27 cellular contexts compared by ENCODE assay signal in the genomic region with DNA sequence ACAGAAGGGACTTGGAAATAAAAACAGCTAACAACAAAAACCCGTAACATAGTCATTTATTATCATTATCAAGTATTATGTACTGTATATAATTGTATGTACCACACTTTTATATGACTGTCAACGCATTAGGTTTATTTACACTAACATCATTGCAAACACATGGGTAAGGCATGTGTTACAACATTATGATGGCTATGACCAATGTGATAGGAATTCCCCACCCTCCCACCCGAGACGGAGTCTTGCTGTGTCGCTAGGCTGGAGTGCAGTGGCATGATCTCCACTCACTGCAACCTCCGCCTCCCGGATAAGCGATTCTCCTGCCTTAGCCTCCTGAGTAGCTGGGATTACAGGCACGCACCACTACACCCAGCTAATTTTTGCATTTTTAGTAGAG.
"Had no signal": no experiment of that assay in that cellular context is flagged by ENCODE, and none has a peak within 500 bp of the region (broad histone marks: within the 10 kb centered on the region; RNA-seq: fewer than 3 reads in every experiment).

No MANE protein-coding gene starts in this region.

- H3K36me3 ChIP-seq: adrenal gland, breast epithelium had no signal

- H3K9me3 Mint-ChIP-seq: activated CD8-positive, alpha-beta T cell treated with anti-CD3 and anti-CD28 coated beads for 36 hours; activated naive CD4-positive, alpha-beta T cell treated with anti-CD3 and anti-CD28 coated beads, Interleukin-2, amount 10 ng/mL, durations not matched to agents 7 days and 5 days; activated T-cell treated with anti-CD3 and anti-CD28 coated beads, Interleukin-2, amount 50 U/mL, for 72 hours; activated T-helper 2 cell treated with anti-CD3 and anti-CD28 coated beads, Interferon-gamma antibody, Interleukin-2, Interleukin-4, amounts not matched to agents 10 μg/mL and 5 μg/mL and 100 μg/mL, durations not matched to agents 14 hours and 24 hours and 36 hours; T-cell had no signal

- H3K4me3 ChIP-seq: adrenal gland, breast epithelium, K562 had no signal

- H3K4me1 Mint-ChIP-seq: activated naive CD4-positive, alpha-beta T cell treated with anti-CD3 and anti-CD28 coated beads, Interleukin-2, amount 10 ng/mL, durations not matched to agents 7 days and 5 days had no signal

- H3K36me3 Mint-ChIP-seq: activated naive CD4-positive, alpha-beta T cell treated with anti-CD3 and anti-CD28 coated beads, Interleukin-2, amount 10 ng/mL, durations not matched to agents 7 days and 5 days had no signal

- H3K4me1 ChIP-seq: breast epithelium had no signal

- H3K4me3 Mint-ChIP-seq: activated CD8-positive, alpha-beta T cell treated with anti-CD3 and anti-CD28 coated beads for 36 hours; activated naive CD4-positive, alpha-beta T cell treated with anti-CD3 and anti-CD28 coated beads, Interleukin-2, amount 10 ng/mL, durations not matched to agents 7 days and 5 days; activated naive CD8-positive, alpha-beta T cell treated with anti-CD3 and anti-CD28 coated beads for 36 hours; activated T-cell treated with anti-CD3 and anti-CD28 coated beads, Interleukin-2, amount 50 U/mL, for 72 hours; T-cell had no signal

- H3K27ac ChIP-seq: adrenal gland, breast epithelium, VCaP had no signal

- H3K27me3 ChIP-seq: adrenal gland, breast epithelium had no signal

- ATAC-seq: activated CD8-positive, alpha-beta T cell treated with anti-CD3 and anti-CD28 coated beads for 36 hours; activated T-cell treated with anti-CD3 and anti-CD28 coated beads, Interleukin-2, amount 50 U/mL, for 72 hours; K562; T-cell had no signal

- H3K27me3 Mint-ChIP-seq: activated CD8-positive, alpha-beta T cell treated with anti-CD3 and anti-CD28 coated beads for 36 hours; activated naive CD4-positive, alpha-beta T cell treated with anti-CD3 and anti-CD28 coated beads, Interleukin-2, amount 10 ng/mL, durations not matched to agents 7 days and 5 days; activated naive CD8-positive, alpha-beta T cell treated with anti-CD3 and anti-CD28 coated beads for 36 hours; T-cell had no signal

- H3K27ac Mint-ChIP-seq: activated CD8-positive, alpha-beta T cell treated with anti-CD3 and anti-CD28 coated beads for 36 hours; activated naive CD4-positive, alpha-beta T cell treated with anti-CD3 and anti-CD28 coated beads, Interleukin-2, amount 10 ng/mL, durations not matched to agents 7 days and 5 days; activated naive CD8-positive, alpha-beta T cell treated with anti-CD3 and anti-CD28 coated beads for 36 hours; activated T-cell treated with anti-CD3 and anti-CD28 coated beads, Interleukin-2, amount 50 U/mL, for 72 hours; activated T-helper 2 cell treated with anti-CD3 and anti-CD28 coated beads, Interferon-gamma antibody, Interleukin-2, Interleukin-4, amounts not matched to agents 10 μg/mL and 5 μg/mL and 100 μg/mL, durations not matched to agents 14 hours and 24 hours and 36 hours; T-cell had no signal

- DNase-seq: activated CD4-positive, CD25-positive, alpha-beta regulatory T cell; activated CD8-positive, alpha-beta memory T cell treated with anti-CD3 and anti-CD28 coated beads, Interleukin-2, amount 50 U/mL, for 4 hours; activated CD8-positive, alpha-beta T cell treated with anti-CD3 and anti-CD28 coated beads for 36 hours; activated gamma-delta T cell treated with Interleukin-2 at 50 U/mL for 16 hours; activated naive CD4-positive, alpha-beta T cell treated with anti-CD3 and anti-CD28 coated beads, Interleukin-2, amount 10 ng/mL, durations not matched to agents 7 days and 5 days; activated naive CD8-positive, alpha-beta T cell treated with anti-CD3 and anti-CD28 coated beads for 36 hours; activated T-cell treated with anti-CD3 and anti-CD28 coated beads, Interleukin-2, amount 50 U/mL, for 72 hours; adrenal gland; aorta; caudate nucleus; Karpas-422; MM.1S; NCI-H1105; NCI-H1436; NCI-H1694 treated with DMSO at 0.1 percent for 48 hours; NCI-H2029 treated with DMSO at 0.1 percent for 48 hours; NCI-H446 treated with DMSO at 0.1 percent for 48 hours; NCI-H526; NCI-H82; SIG-M5; T-cell; T-helper 2 cell; T1000 had no signal
